13 cellular contexts compared by ENCODE assay signal in genomic region chr1:67285780-67286488, GRCh38. TPM values are rescaled to one million over a fixed set of nuclear protein-coding genes. Genes with fewer than 3 reads are reported as not detected.
A peak's percentile ranks its signal among the peaks of the same experiment; 100 is the strongest.
DNase-seq lines count a peak whose midpoint lies in the region; ATAC-seq and TF ChIP-seq lines count a peak whose summit lies in the region.
"Had no signal": no experiment of that assay in that cellular context is flagged by ENCODE, and none has a peak within 500 bp of the region (broad histone marks: within the 10 kb centered on the region; RNA-seq: fewer than 3 reads in every experiment).

No MANE protein-coding gene starts in this region.

- in situ Hi-C loops in astrocyte of the spinal cord (cut with HindIII; ENCODE audit: low sequenced_read_pairs), result no loop called here

- intact Hi-C loops in cardiac septum (cut with DNase I), result no loop called here

- peak; percentile 94 for ATAC-seq in GM19452 (IDR thresholded peaks at IDR 0.05; ENCODE audit: unreplicated experiment)
- ATAC-seq in HG03175 (IDR thresholded peaks at IDR 0.05; ENCODE audit: unreplicated experiment), result peak; percentile 97
- ATAC-seq in HG03025 (IDR thresholded peaks at IDR 0.05; ENCODE audit: low FRiP score, unreplicated experiment), result no peak

- no peak overlapping the region for H3K4me3 ChIP-seq in astrocyte of the spinal cord (ENCODE audit: low read depth, low read length)

- TF ChIP-seq CTCF in GM10266 (IDR thresholded peaks at IDR 0.05; ENCODE audit: control insufficient read depth, insufficient read depth, low read depth, missing control alignments) (peak; percentile 38), astrocyte of the spinal cord (IDR thresholded peaks at IDR 0.05; ENCODE audit: low read depth, low read length) (no peak)

- no peak for DNase-seq in GM10266 (ENCODE audit: extremely low spot score)
- peak; percentile 11 for DNase-seq in astrocyte of the spinal cord (ENCODE audit: low read depth, low spot score)
- no peak for DNase-seq in NCI-H1092 (lab: John Stamatoyannopoulos, UW)
- DNase-seq in GOT3 (lab: John Stamatoyannopoulos, UW), result no peak
- DNase-seq in cardiac septum (ENCODE audit: low spot score), result no peak
- DNase-seq: activated CD8-positive, alpha-beta memory T cell treated with anti-CD3 and anti-CD28 coated beads, Interleukin-2, amount 50 U/mL, for 48 hours; DMS79 treated with DMSO at 0.1 percent for 48 hours; IMR-90; naive B cell; OCI-M1 had no signal

RNA-seq across cellular contexts. Expression of gene IL12RB2, which starts 21.7 kb away (rescaled TPM):
- total RNA-seq in cardiac septum, result 0.22 TPM
- total RNA-seq: IMR-90 had no signal
